ENCODE assay signal across 7 cellular contexts in genomic region chr16:17377360-17378324, GRCh38.
DNase-seq lines count a peak whose midpoint lies in the region; ATAC-seq and TF ChIP-seq lines count a peak whose summit lies in the region.

No MANE protein-coding gene starts in this region.

- peaks cover 78% of the 10 kb centered on the region for H3K4me1 Mint-ChIP-seq in stimulated activated naive CD8-positive, alpha-beta T cell treated with anti-CD3 and anti-CD28 coated beads, Interleukin-15, Interleukin-2, amounts not matched to agents 100 ng/mL and 50 ng/mL, for 24 hours (ENCODE audit: low read depth)

- H3K36me3 ChIP-seq in gastroesophageal sphincter: no peaks in the 10 kb centered on the region

- in situ Hi-C loops in KBM-7 (cut with MboI; ENCODE audit: low pct_unique_long_range_greater_than_20kb, low sequenced_read_pairs): no loop called here

- H3K36me3 Mint-ChIP-seq in stimulated activated naive CD8-positive, alpha-beta T cell treated with anti-CD3 and anti-CD28 coated beads, Interleukin-15, Interleukin-2, amounts not matched to agents 100 ng/mL and 50 ng/mL, for 24 hours (ENCODE audit: low read depth): no peaks in the 10 kb centered on the region

- 19 to 23% methylated on average over 5 of the region's 11 CpGs for WGBS in gastroesophageal sphincter (ENCODE audit: low coverage in 1 of 2), 2 donors

- peaks cover 23 to 85% (median 25%) of the 10 kb centered on the region in 3 donors for H3K4me1 ChIP-seq in gastroesophageal sphincter

- H3K27me3 ChIP-seq in gastroesophageal sphincter: no peaks in the 10 kb centered on the region

- H3K4me3 Mint-ChIP-seq in stimulated activated naive CD8-positive, alpha-beta T cell treated with anti-CD3 and anti-CD28 coated beads, Interleukin-15, Interleukin-2, amounts not matched to agents 100 ng/mL and 50 ng/mL, for 24 hours: peak overlapping the region; percentile 17

- H3K27ac Mint-ChIP-seq in stimulated activated naive CD8-positive, alpha-beta T cell treated with anti-CD3 and anti-CD28 coated beads, Interleukin-15, Interleukin-2, amounts not matched to agents 100 ng/mL and 50 ng/mL, for 24 hours: peak overlapping the region; percentile 42

- TF ChIP-seq CTCF in gastroesophageal sphincter (IDR thresholded peaks at IDR 0.05): no peak

- no peaks in the 10 kb centered on the region for H3K9me3 ChIP-seq in gastroesophageal sphincter

- no peaks in the 10 kb centered on the region for H3K9me3 Mint-ChIP-seq in stimulated activated naive CD8-positive, alpha-beta T cell treated with anti-CD3 and anti-CD28 coated beads, Interleukin-15, Interleukin-2, amounts not matched to agents 100 ng/mL and 50 ng/mL, for 24 hours

- no peak for TF ChIP-seq EP300 in gastroesophageal sphincter (IDR thresholded peaks at IDR 0.05)

- H3K27me3 Mint-ChIP-seq in stimulated activated naive CD8-positive, alpha-beta T cell treated with anti-CD3 and anti-CD28 coated beads, Interleukin-15, Interleukin-2, amounts not matched to agents 100 ng/mL and 50 ng/mL, for 24 hours: no peaks in the 10 kb centered on the region

- ATAC-seq in GM19395 (IDR thresholded peaks at IDR 0.05; ENCODE audit: unreplicated experiment) (peak; percentile 68), gastroesophageal sphincter (peak; percentile 62)

- TF ChIP-seq POLR2A in gastroesophageal sphincter (IDR thresholded peaks at IDR 0.05): no peak

- H3K4me3 ChIP-seq in gastroesophageal sphincter: no peak overlapping the region

- peak; percentile 84 for DNase-seq in KBM-7
- no peak for DNase-seq in activated CD8-positive, alpha-beta memory T cell treated with anti-CD3 and anti-CD28 coated beads, Interleukin-2, amount 50 U/mL, for 4 hours
- DNase-seq in inferior parietal cortex (ENCODE audit: extremely low spot score): no peak
- no peak for DNase-seq in NCI-H2171 (lab: John Stamatoyannopoulos, UW)

- H3K27ac ChIP-seq in gastroesophageal sphincter: peak overlapping the region; percentile 89 to 93 (median 92)
